9 cellular contexts compared by ENCODE assay signal in genomic region chrX:109856974-109857373, GRCh38.
DNase-seq lines count a peak whose midpoint lies in the region; ATAC-seq and TF ChIP-seq lines count a peak whose summit lies in the region.
"Had no signal": no experiment of that assay in that cellular context is flagged by ENCODE, and none has a peak within 500 bp of the region (broad histone marks: within the 10 kb centered on the region; RNA-seq: fewer than 3 reads in every experiment).

No MANE protein-coding gene starts in this region.

- peaks cover 3 to 4% of the 10 kb centered on the region in 2 donors for H3K9me3 Mint-ChIP-seq in stimulated activated naive B cell treated with anti-CD40 and anti-IgM and Interleukin-4, amounts not matched to agents 10 μg/mL and 1 μg/mL and 100 μg/mL, for 72 hours

- intact Hi-C loops in heart left ventricle (cut with DNase I): loop anchor here (2.0 to 10.0 kb wide), 5 partner anchors 135 to 145 kb away; no protein-coding TSS in a partner anchor
- intact Hi-C loops in left ventricle myocardium superior (cut with micrococcal nuclease): loop anchor here (5.0 kb wide), 1 partner anchor 145 kb away; no protein-coding TSS in a partner anchor

- TF ChIP-seq POLR2A in heart left ventricle (IDR thresholded peaks at IDR 0.05): no peak

- H3K4me1 ChIP-seq in heart left ventricle: peaks cover 0 to 16% (median 0%) of the 10 kb centered on the region in 12 donors

- peak overlapping the region in 1 of 12 donors; percentile 24 for H3K4me3 ChIP-seq in heart left ventricle
- no peak overlapping the region for H3K4me3 ChIP-seq in epithelial cell of esophagus (ENCODE audit: low read length)

- no peak overlapping the region for H3K4me3 Mint-ChIP-seq in stimulated activated naive B cell treated with anti-CD40 and anti-IgM and Interleukin-4, amounts not matched to agents 10 μg/mL and 1 μg/mL and 100 μg/mL, for 72 hours

- no peak for DNase-seq in heart left ventricle
- no peak for DNase-seq in left ventricle myocardium superior
- DNase-seq in NCI-H774 (lab: John Stamatoyannopoulos, UW): peak; percentile 8
- peak; percentile 26 for DNase-seq in epithelial cell of esophagus (ENCODE audit: low read depth)
- peak; percentile 3 for DNase-seq in putamen (ENCODE audit: low spot score)
- no peak for DNase-seq in COR-L47 (lab: John Stamatoyannopoulos, UW)
- DNase-seq in stimulated activated naive B cell treated with anti-CD40 and anti-IgM and Interleukin-4, amounts not matched to agents 10 μg/mL and 1 μg/mL and 100 μg/mL, for 72 hours: no peak
- no peak for DNase-seq in ureter (ENCODE audit: low spot score)

- H3K27me3 ChIP-seq in heart left ventricle: peaks cover 0 to 12% (median 0%) of the 10 kb centered on the region in 9 donors

- ATAC-seq in heart left ventricle: no peak
- no peak for ATAC-seq in left ventricle myocardium superior
- ATAC-seq in stimulated activated naive B cell treated with anti-CD40 and anti-IgM and Interleukin-4, amounts not matched to agents 10 μg/mL and 1 μg/mL and 100 μg/mL, for 72 hours (replicated peaks): no peak
- ATAC-seq: activated naive CD4-positive, alpha-beta T cell treated with anti-CD3 and anti-CD28 coated beads, Interleukin-2, amount 50 U/mL, for 72 hours had no signal

- H3K27ac ChIP-seq in heart left ventricle: peak overlapping the region in 9 of 12 donors; percentile 0 to 59 (median 33)

- no peaks in the 10 kb centered on the region for H3K27me3 Mint-ChIP-seq in stimulated activated naive B cell treated with anti-CD40 and anti-IgM and Interleukin-4, amounts not matched to agents 10 μg/mL and 1 μg/mL and 100 μg/mL, for 72 hours

- peaks cover 0 to 2% of the 10 kb centered on the region in 2 donors for H3K36me3 Mint-ChIP-seq in stimulated activated naive B cell treated with anti-CD40 and anti-IgM and Interleukin-4, amounts not matched to agents 10 μg/mL and 1 μg/mL and 100 μg/mL, for 72 hours
- H3K36me3 Mint-ChIP-seq: activated naive CD4-positive, alpha-beta T cell treated with anti-CD3 and anti-CD28 coated beads, Interleukin-2, amount 50 U/mL, for 72 hours had no signal

- H3K36me3 ChIP-seq in heart left ventricle: no peaks in the 10 kb centered on the region

- H3K27ac Mint-ChIP-seq in stimulated activated naive B cell treated with anti-CD40 and anti-IgM and Interleukin-4, amounts not matched to agents 10 μg/mL and 1 μg/mL and 100 μg/mL, for 72 hours: no peak overlapping the region
- H3K27ac Mint-ChIP-seq: activated naive CD4-positive, alpha-beta T cell treated with anti-CD3 and anti-CD28 coated beads, Interleukin-2, amount 50 U/mL, for 72 hours had no signal

- 9 to 22% (median 15%) methylated on average over 5 of the region's 5 CpGs for WGBS in heart left ventricle, 4 donors

- no peaks in the 10 kb centered on the region for H3K4me1 Mint-ChIP-seq in stimulated activated naive B cell treated with anti-CD40 and anti-IgM and Interleukin-4, amounts not matched to agents 10 μg/mL and 1 μg/mL and 100 μg/mL, for 72 hours

- TF ChIP-seq CTCF in heart left ventricle (IDR thresholded peaks at IDR 0.05) (peak; percentile 68 to 85 (median 73)), epithelial cell of esophagus (IDR thresholded peaks at IDR 0.05; ENCODE audit: insufficient read depth, low read depth, low read length, missing control alignments) (peak; percentile 65)

- peaks cover 0 to 18% (median 0%) of the 10 kb centered on the region in 12 donors for H3K9me3 ChIP-seq in heart left ventricle

Comparison
In these comparisons a context has a peak if more than half of its experiments do, and no peak if none do; other contexts are left out.
1. DNase-seq: peak in NCI-H774 (single experiment), epithelial cell of esophagus (single experiment) and putamen (single experiment); none in heart left ventricle (0 of 5), left ventricle myocardium superior (single experiment), COR-L47 (single experiment), stimulated activated naive B cell treated with anti-CD40 and anti-IgM and Interleukin-4, amounts not matched to agents 10 μg/mL and 1 μg/mL and 100 μg/mL, for 72 hours (single experiment) and ureter (single experiment).